ENCODE assay signal across 21 cellular contexts in genomic region chr14:56153271-56153670, GRCh38.
"Had no signal": no experiment of that assay in that cellular context is flagged by ENCODE, and none has a peak within 500 bp of the region (broad histone marks: within the 10 kb centered on the region; RNA-seq: fewer than 3 reads in every experiment).

No MANE protein-coding gene starts in this region.

- H3K36me3 Mint-ChIP-seq: natural killer cell; stimulated activated memory B cell treated with anti-CD40 and anti-IgM and Interleukin-4, amounts not matched to agents 10 μg/mL and 1 μg/mL and 100 μg/mL, for 72 hours; type B pancreatic cell had no signal

- DNase-seq: activated CD4-positive, alpha-beta T cell treated with anti-CD3 and anti-CD28 coated beads, Interleukin-2, amount 10 ng/mL, durations not matched to agents 24 days and 14 days; activated CD8-positive, alpha-beta T cell treated with anti-CD3 and anti-CD28 coated beads, Interleukin-2, amount 10 ng/mL, durations not matched to agents 7 days and 5 days; activated naive CD4-positive, alpha-beta T cell treated with anti-CD3 and anti-CD28 coated beads for 36 hours; activated T-cell treated with anti-CD3 and anti-CD28 coated beads, Interleukin-2, amount 50 U/mL, for 24 hours; cortex of kidney; effector memory CD4-positive, alpha-beta T cell; gastrocnemius medialis; heart left ventricle; left cardiac atrium; mesendoderm; natural killer cell; pancreas; spleen; stimulated activated CD4-positive, alpha-beta T cell treated with anti-CD3 and anti-CD28 coated beads, Interleukin-4, amount 100 ng/mL, for 4 hours; T-helper 1 cell; T-helper 9 cell; testis had no signal

- H3K4me3 Mint-ChIP-seq: activated CD4-positive, alpha-beta T cell treated with anti-CD3 and anti-CD28 coated beads, Interleukin-2, amount 10 ng/mL, durations not matched to agents 24 days and 14 days; activated CD8-positive, alpha-beta T cell treated with anti-CD3 and anti-CD28 coated beads, Interleukin-2, amount 10 ng/mL, durations not matched to agents 7 days and 5 days; activated naive CD4-positive, alpha-beta T cell treated with anti-CD3 and anti-CD28 coated beads for 36 hours; activated T-cell treated with anti-CD3 and anti-CD28 coated beads, Interleukin-2, amount 50 U/mL, for 24 hours; central memory CD8-positive, alpha-beta T cell; natural killer cell; stimulated activated memory B cell treated with anti-CD40 and anti-IgM and Interleukin-4, amounts not matched to agents 10 μg/mL and 1 μg/mL and 100 μg/mL, for 72 hours; type B pancreatic cell had no signal

- ATAC-seq: activated CD8-positive, alpha-beta T cell treated with anti-CD3 and anti-CD28 coated beads, Interleukin-2, amount 10 ng/mL, durations not matched to agents 7 days and 5 days; gastrocnemius medialis; heart left ventricle; left cardiac atrium; natural killer cell; sciatic nerve; stimulated activated memory B cell treated with anti-CD40 and anti-IgM and Interleukin-4, amounts not matched to agents 10 μg/mL and 1 μg/mL and 100 μg/mL, for 72 hours had no signal

- H3K27me3 Mint-ChIP-seq: activated T-cell treated with anti-CD3 and anti-CD28 coated beads, Interleukin-2, amount 50 U/mL, for 24 hours; stimulated activated memory B cell treated with anti-CD40 and anti-IgM and Interleukin-4, amounts not matched to agents 10 μg/mL and 1 μg/mL and 100 μg/mL, for 72 hours; type B pancreatic cell had no signal

- H3K9me3 Mint-ChIP-seq: activated CD4-positive, alpha-beta T cell treated with anti-CD3 and anti-CD28 coated beads, Interleukin-2, amount 10 ng/mL, durations not matched to agents 24 days and 14 days; activated T-cell treated with anti-CD3 and anti-CD28 coated beads, Interleukin-2, amount 50 U/mL, for 24 hours; central memory CD8-positive, alpha-beta T cell; natural killer cell; stimulated activated memory B cell treated with anti-CD40 and anti-IgM and Interleukin-4, amounts not matched to agents 10 μg/mL and 1 μg/mL and 100 μg/mL, for 72 hours; type B pancreatic cell had no signal

- H3K27ac Mint-ChIP-seq: activated CD4-positive, alpha-beta T cell treated with anti-CD3 and anti-CD28 coated beads, Interleukin-2, amount 10 ng/mL, durations not matched to agents 24 days and 14 days; activated CD8-positive, alpha-beta T cell treated with anti-CD3 and anti-CD28 coated beads, Interleukin-2, amount 10 ng/mL, durations not matched to agents 7 days and 5 days; activated naive CD4-positive, alpha-beta T cell treated with anti-CD3 and anti-CD28 coated beads for 36 hours; activated T-cell treated with anti-CD3 and anti-CD28 coated beads, Interleukin-2, amount 50 U/mL, for 24 hours; natural killer cell; stimulated activated memory B cell treated with anti-CD40 and anti-IgM and Interleukin-4, amounts not matched to agents 10 μg/mL and 1 μg/mL and 100 μg/mL, for 72 hours; type B pancreatic cell had no signal
